Comparison of ENCODE assay signal across 11 cellular contexts in the genomic region with DNA sequence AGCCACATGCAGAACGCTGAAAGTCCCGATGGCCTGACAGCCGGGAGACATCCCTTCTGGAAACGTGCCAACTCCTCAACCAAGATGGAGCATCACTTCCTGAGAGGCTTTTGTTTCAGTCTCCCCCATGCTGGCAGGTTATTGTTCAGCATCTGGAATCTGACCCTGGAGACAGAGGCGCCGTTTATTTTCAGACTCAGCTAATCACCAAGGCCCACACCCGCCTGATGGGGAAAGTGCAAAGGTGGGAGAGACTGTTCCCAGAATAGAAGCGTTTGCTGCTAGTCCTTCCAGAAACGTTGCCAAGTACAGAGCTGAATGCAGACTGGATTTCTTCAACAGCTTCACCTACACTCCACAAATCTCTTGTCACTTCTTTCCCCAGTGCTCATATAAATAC. TPM values are rescaled to one million over a fixed set of nuclear protein-coding genes. Genes with fewer than 3 reads are reported as not detected.
DNase-seq lines count a peak whose midpoint lies in the region; ATAC-seq and TF ChIP-seq lines count a peak whose summit lies in the region.
"Had no signal": no experiment of that assay in that cellular context is flagged by ENCODE, and none has a peak within 500 bp of the region (broad histone marks: within the 10 kb centered on the region; RNA-seq: fewer than 3 reads in every experiment).

No MANE protein-coding gene starts in this region.

- no peaks in the 10 kb centered on the region for H3K9me2 ChIP-seq in OCI-LY7 (ENCODE audit: insufficient read depth, low read length)

- H3K4me2 ChIP-seq in OCI-LY7 (ENCODE audit: low read length) = no peak overlapping the region

- peaks cover 0 to 5% of the 10 kb centered on the region in 2 donors for H3K9me3 ChIP-seq in lung (ENCODE audit: control insufficient read depth in 2 of 2, insufficient read depth in 1 of 2, low read length in 1 of 2)
- no peaks in the 10 kb centered on the region for H3K9me3 ChIP-seq in OCI-LY7 (ENCODE audit: low read length)
- no peaks in the 10 kb centered on the region for H3K9me3 ChIP-seq in colonic mucosa
- H3K9me3 ChIP-seq: BLaER1 treated with 17β-estradiol and CSF1 and Interleukin-3, amounts not matched to agents 10 nM and 100 nM; esophagus squamous epithelium had no signal

- CTCF ChIA-PET in OCI-LY7 (lab: Charles Lee; ENCODE audit: unreplicated experiment) = no interaction called here

- WGBS in lung, 2 donors = 31 to 32% methylated on average over 9 of the region's 9 CpGs

- H2AFZ ChIP-seq in ACC112 (ENCODE audit: low read length, unreplicated experiment) (no peak overlapping the region), OCI-LY7 (ENCODE audit: low read length) (no peak overlapping the region)

- no peak for ATAC-seq in lung (ENCODE audit: insufficient read depth, low FRiP score)
- ATAC-seq in GM19397 (IDR thresholded peaks at IDR 0.05; ENCODE audit: unreplicated experiment) = no peak

- DNase-seq in NCI-H1417 treated with DMSO at 0.1 percent for 48 hours (lab: John Stamatoyannopoulos, UW) (peak; percentile 17), dermis blood vessel endothelial cell (peak; percentile 87), lung (ENCODE audit: low spot score) (peak; percentile 32), OCI-LY7 (ENCODE audit: low spot score) (no peak), HK-2 (ENCODE audit: unreplicated experiment) (no peak), colonic mucosa (no peak)
- DNase-seq: activated naive CD8-positive, alpha-beta T cell treated with anti-CD3 and anti-CD28 coated beads, Interleukin-2, amount 10 ng/mL, durations not matched to agents 7 days and 5 days; esophagus squamous epithelium had no signal

- H3K27ac ChIP-seq in ACC112 (ENCODE audit: low read depth, low read length) (peak overlapping the region; percentile 34; the same call in 1 of the 2 replicates), lung (ENCODE audit: low read depth in 1 of 2, low read length in 1 of 2) (no peak overlapping the region), OCI-LY7 (ENCODE audit: low read depth, low read length, poor library complexity, severe bottlenecking) (no peak overlapping the region), colonic mucosa (no peak overlapping the region)
- H3K27ac ChIP-seq: BLaER1 treated with 17β-estradiol and CSF1 and Interleukin-3, amounts not matched to agents 10 nM and 100 nM had no signal

- H3K27me3 ChIP-seq in ACC112 (ENCODE audit: insufficient read depth, low read length) (no peaks in the 10 kb centered on the region), lung (ENCODE audit: control insufficient read depth, insufficient read depth) (no peaks in the 10 kb centered on the region), colonic mucosa (no peaks in the 10 kb centered on the region)
- H3K27me3 ChIP-seq: BLaER1 treated with 17β-estradiol and CSF1 and Interleukin-3, amounts not matched to agents 10 nM and 100 nM; esophagus squamous epithelium had no signal

- TF ChIP-seq CTCF in lung (IDR thresholded peaks at IDR 0.05; ENCODE audit: control extremely low read depth, extremely low read depth) = no peak
- no peak for TF ChIP-seq CTCF in OCI-LY7 (conservative IDR thresholded peaks at IDR 0.05; ENCODE audit: low read length)
- no peak for TF ChIP-seq CTCF in colonic mucosa (IDR thresholded peaks at IDR 0.05)

- H3K36me3 ChIP-seq in ACC112 (ENCODE audit: insufficient read depth, low read length) = no peaks in the 10 kb centered on the region
- H3K36me3 ChIP-seq in lung (ENCODE audit: control insufficient read depth in 2 of 2, insufficient read depth in 2 of 2, low read length in 2 of 2) = no peaks in the 10 kb centered on the region
- H3K36me3 ChIP-seq in OCI-LY7 (ENCODE audit: insufficient read depth, low read length) = no peaks in the 10 kb centered on the region
- no peaks in the 10 kb centered on the region for H3K36me3 ChIP-seq in colonic mucosa
- H3K36me3 ChIP-seq: BLaER1 treated with 17β-estradiol and CSF1 and Interleukin-3, amounts not matched to agents 10 nM and 100 nM; esophagus squamous epithelium had no signal

- peaks cover 59% of the 10 kb centered on the region for H3K4me1 ChIP-seq in ACC112 (ENCODE audit: control insufficient read depth, insufficient read depth, low read length, unreplicated experiment)
- peaks cover 13 to 16% of the 10 kb centered on the region in 2 donors for H3K4me1 ChIP-seq in lung (ENCODE audit: control insufficient read depth in 2 of 2, insufficient read depth in 2 of 2, low read length in 2 of 2)
- no peaks in the 10 kb centered on the region for H3K4me1 ChIP-seq in OCI-LY7 (ENCODE audit: insufficient read depth, low read length, poor library complexity, severe bottlenecking)
- no peaks in the 10 kb centered on the region for H3K4me1 ChIP-seq in colonic mucosa

- no peaks in the 10 kb centered on the region for H3K79me2 ChIP-seq in ACC112 (ENCODE audit: control insufficient read depth, insufficient read depth, low read length, unreplicated experiment)
- H3K79me2 ChIP-seq in OCI-LY7 (ENCODE audit: insufficient read depth, low read depth, low read length) = no peaks in the 10 kb centered on the region

- no peak overlapping the region for H3K9ac ChIP-seq in colonic mucosa (ENCODE audit: low read depth in 2 of 2, low read length in 2 of 2)
- H3K9ac ChIP-seq: BLaER1 treated with 17β-estradiol and CSF1 and Interleukin-3, amounts not matched to agents 10 nM and 100 nM had no signal

- no TSS peak for BruUV-seq in OCI-LY7 (replicated peaks; lab: Mats Ljungman, UMichigan)

- H4K20me1 ChIP-seq in OCI-LY7 (ENCODE audit: insufficient read depth, low read length) = no peaks in the 10 kb centered on the region
- H4K20me1 ChIP-seq: BLaER1 treated with 17β-estradiol and CSF1 and Interleukin-3, amounts not matched to agents 10 nM and 100 nM had no signal

- no peak overlapping the region for H3K4me3 ChIP-seq in ACC112 (ENCODE audit: low read depth, low read length)
- no peak overlapping the region for H3K4me3 ChIP-seq in lung
- H3K4me3 ChIP-seq in OCI-LY7 (ENCODE audit: low read depth, low read length, poor library complexity, severe bottlenecking) = no peak overlapping the region
- H3K4me3 ChIP-seq in colonic mucosa = no peak overlapping the region
- H3K4me3 ChIP-seq: BLaER1 treated with 17β-estradiol and CSF1 and Interleukin-3, amounts not matched to agents 10 nM and 100 nM; esophagus squamous epithelium had no signal

- POLR2A ChIA-PET in OCI-LY7 (lab: Charles Lee) = interaction anchor here (0.9 kb wide), 1 partner anchor 27 kb away, joined by 3 read pairs; no protein-coding TSS in a partner anchor

- intact Hi-C loops in OCI-LY7 (cut with micrococcal nuclease; ENCODE audit: unreplicated experiment) = no loop called here
- intact Hi-C loops in colonic mucosa (cut with DNase I) = no loop called here

RNA-seq across cellular contexts. Expression of a gene that starts 41.8 kb away (rescaled TPM):
- total RNA-seq in dermis blood vessel endothelial cell = 1.0 and 3.6 TPM in 2 replicates
- 10 to 100 TPM; 14.5 to 38.7 TPM for total RNA-seq in lung
- 10 to 100 TPM in 1 of 2 donors, 1 to 10 TPM in 1; 2.8 to 14.0 TPM for polyA plus RNA-seq in lung
- total RNA-seq in OCI-LY7 (2014; rRNA removed; shearing (Covaris generic)) = 0.44 and 0.47 TPM in 2 replicates
- not detected in 2 replicates for total RNA-seq in OCI-LY7 (2022)
- 1 to 10 TPM in 1 of 2 donors, under 1 TPM in 1; 0.67 to 3.2 TPM for total RNA-seq in colonic mucosa

Comparison
In these comparisons a context has a peak if more than half of its experiments do, and no peak if none do; other contexts are left out.
1. DNase-seq: peak in NCI-H1417 treated with DMSO at 0.1 percent for 48 hours (single experiment), dermis blood vessel endothelial cell (single experiment) and lung (single experiment); none in OCI-LY7 (single experiment), HK-2 (single experiment) and colonic mucosa (single experiment).